Comparison of ENCODE assay signal across 1 cellular context in the genomic region with DNA sequence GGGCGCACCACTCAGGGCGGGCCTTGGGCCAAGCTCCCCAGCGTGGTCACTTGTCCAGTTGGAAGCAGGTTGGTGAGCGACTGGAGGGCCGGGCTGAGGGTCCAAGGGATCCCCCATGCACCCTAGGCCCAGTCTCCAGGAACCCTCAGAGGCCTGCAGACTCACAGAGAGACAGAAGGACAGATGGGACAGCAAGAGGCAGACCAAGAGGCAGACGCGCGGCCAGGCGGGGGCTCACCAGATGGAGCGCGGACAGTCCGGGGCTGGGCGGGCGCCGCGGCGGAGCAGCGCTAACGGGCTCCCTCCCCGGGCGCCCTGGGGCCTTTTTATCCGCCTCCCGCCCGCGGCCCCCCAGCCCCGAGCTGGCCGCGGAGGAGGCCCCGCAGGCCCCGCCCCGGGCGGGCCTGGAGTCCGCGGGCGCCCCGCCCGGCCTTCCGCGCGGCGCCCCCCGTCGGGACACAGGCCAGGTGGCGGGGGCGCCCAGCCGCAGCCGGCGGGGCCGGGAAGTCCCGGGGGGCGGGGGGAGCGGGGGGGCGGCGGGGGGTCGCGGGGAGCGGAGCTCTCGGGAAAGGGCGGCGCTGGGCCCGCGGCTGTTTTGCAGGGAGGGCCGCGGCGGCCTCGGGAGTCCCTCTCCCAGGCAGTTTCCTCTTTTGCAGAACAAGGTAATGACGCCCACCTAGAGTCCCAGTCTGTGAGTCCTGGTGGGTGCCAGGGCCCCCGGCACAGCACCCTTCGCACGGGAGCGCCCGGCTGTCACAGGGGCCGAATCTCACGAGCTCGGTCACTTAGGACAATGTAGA.
A peak's percentile ranks its signal among the peaks of the same experiment; 100 is the strongest.
TF ChIP-seq lines count a peak whose summit lies in the region.

Gene LOXL4 (minus strand): TSS at position 301 of the 800 bp plus-strand sequence. CDS start 5,175 bp downstream, outside the sequence.

TF ChIP-seq in HepG2, 621 proteins besides CTCF, POLR2A, EP300 and RAD21 (continued from another document and continues in another):
- TF ChIP-seq, protein P1, sequence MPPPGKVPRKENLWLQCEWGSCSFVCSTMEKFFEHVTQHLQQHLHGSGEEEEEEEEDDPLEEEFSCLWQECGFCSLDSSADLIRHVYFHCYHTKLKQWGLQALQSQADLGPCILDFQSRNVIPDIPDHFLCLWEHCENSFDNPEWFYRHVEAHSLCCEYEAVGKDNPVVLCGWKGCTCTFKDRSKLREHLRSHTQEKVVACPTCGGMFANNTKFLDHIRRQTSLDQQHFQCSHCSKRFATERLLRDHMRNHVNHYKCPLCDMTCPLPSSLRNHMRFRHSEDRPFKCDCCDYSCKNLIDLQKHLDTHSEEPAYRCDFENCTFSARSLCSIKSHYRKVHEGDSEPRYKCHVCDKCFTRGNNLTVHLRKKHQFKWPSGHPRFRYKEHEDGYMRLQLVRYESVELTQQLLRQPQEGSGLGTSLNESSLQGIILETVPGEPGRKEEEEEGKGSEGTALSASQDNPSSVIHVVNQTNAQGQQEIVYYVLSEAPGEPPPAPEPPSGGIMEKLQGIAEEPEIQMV (CRISPR knock-in tag; IDR thresholded peaks at IDR 0.05; ENCODE audit: low read depth), result peak; percentile 44; the same call in 1 of the 2 replicates
- TF ChIP-seq, protein P2, sequence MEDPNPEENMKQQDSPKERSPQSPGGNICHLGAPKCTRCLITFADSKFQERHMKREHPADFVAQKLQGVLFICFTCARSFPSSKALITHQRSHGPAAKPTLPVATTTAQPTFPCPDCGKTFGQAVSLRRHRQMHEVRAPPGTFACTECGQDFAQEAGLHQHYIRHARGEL (CRISPR knock-in tag; IDR thresholded peaks at IDR 0.05), result no peak
- TF ChIP-seq ARID4A (CRISPR knock-in tag; IDR thresholded peaks at IDR 0.05; ENCODE audit: borderline replicate concordance), result peak; percentile 47; the same call in 1 of the 2 replicates
- TF ChIP-seq ARNT2 (CRISPR knock-in tag; IDR thresholded peaks at IDR 0.05; ENCODE audit: low read depth), result peak; percentile 65; the same call in 1 of the 2 replicates
- TF ChIP-seq ZBTB20 (CRISPR knock-in tag; IDR thresholded peaks at IDR 0.05; ENCODE audit: borderline replicate concordance, low read depth), result no peak
- 0 out of 2 replicates have a peak, but pooled peaks have one; percentile 21 for TF ChIP-seq MIER3 (CRISPR knock-in tag; IDR thresholded peaks at IDR 0.05; ENCODE audit: borderline replicate concordance)
- TF ChIP-seq ARHGAP35 (CRISPR knock-in tag; IDR thresholded peaks at IDR 0.05; ENCODE audit: borderline replicate concordance), result 0 out of 2 replicates have a peak, but pooled peaks have one; percentile 34
- TF ChIP-seq, protein P3, sequence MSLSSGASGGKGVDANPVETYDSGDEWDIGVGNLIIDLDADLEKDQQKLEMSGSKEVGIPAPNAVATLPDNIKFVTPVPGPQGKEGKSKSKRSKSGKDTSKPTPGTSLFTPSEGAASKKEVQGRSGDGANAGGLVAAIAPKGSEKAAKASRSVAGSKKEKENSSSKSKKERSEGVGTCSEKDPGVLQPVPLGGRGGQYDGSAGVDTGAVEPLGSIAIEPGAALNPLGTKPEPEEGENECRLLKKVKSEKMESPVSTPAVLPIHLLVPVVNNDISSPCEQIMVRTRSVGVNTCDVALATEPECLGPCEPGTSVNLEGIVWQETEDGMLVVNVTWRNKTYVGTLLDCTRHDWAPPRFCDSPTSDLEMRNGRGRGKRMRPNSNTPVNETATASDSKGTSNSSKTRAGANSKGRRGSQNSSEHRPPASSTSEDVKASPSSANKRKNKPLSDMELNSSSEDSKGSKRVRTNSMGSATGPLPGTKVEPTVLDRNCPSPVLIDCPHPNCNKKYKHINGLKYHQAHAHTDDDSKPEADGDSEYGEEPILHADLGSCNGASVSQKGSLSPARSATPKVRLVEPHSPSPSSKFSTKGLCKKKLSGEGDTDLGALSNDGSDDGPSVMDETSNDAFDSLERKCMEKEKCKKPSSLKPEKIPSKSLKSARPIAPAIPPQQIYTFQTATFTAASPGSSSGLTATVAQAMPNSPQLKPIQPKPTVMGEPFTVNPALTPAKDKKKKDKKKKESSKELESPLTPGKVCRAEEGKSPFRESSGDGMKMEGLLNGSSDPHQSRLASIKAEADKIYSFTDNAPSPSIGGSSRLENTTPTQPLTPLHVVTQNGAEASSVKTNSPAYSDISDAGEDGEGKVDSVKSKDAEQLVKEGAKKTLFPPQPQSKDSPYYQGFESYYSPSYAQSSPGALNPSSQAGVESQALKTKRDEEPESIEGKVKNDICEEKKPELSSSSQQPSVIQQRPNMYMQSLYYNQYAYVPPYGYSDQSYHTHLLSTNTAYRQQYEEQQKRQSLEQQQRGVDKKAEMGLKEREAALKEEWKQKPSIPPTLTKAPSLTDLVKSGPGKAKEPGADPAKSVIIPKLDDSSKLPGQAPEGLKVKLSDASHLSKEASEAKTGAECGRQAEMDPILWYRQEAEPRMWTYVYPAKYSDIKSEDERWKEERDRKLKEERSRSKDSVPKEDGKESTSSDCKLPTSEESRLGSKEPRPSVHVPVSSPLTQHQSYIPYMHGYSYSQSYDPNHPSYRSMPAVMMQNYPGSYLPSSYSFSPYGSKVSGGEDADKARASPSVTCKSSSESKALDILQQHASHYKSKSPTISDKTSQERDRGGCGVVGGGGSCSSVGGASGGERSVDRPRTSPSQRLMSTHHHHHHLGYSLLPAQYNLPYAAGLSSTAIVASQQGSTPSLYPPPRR (CRISPR knock-in tag; IDR thresholded peaks at IDR 0.05; ENCODE audit: borderline replicate concordance), result 0 out of 2 replicates have a peak, but pooled peaks have one; percentile 34
- TF ChIP-seq ZBTB26 (CRISPR knock-in tag; IDR thresholded peaks at IDR 0.05; ENCODE audit: borderline replicate concordance), result no peak
- no peak for TF ChIP-seq ATF7 (IDR thresholded peaks at IDR 0.05)
- 0 out of 2 replicates have a peak, but pooled peaks have one; percentile 49 for TF ChIP-seq ATF7 (CRISPR knock-in tag; IDR thresholded peaks at IDR 0.05)
- TF ChIP-seq SIX1 (CRISPR knock-in tag; IDR thresholded peaks at IDR 0.05; ENCODE audit: borderline replicate concordance), result no peak
- TF ChIP-seq SOX13 (IDR thresholded peaks at IDR 0.05), result no peak
- no peak for TF ChIP-seq SOX13 (CRISPR knock-in tag; conservative IDR thresholded peaks at IDR 0.05 in 1 of 2, IDR thresholded peaks at IDR 0.05 in 1 of 2)
- TF ChIP-seq ISX (CRISPR knock-in tag; conservative IDR thresholded peaks at IDR 0.05), result no peak
- no peak for TF ChIP-seq ZBTB1 (CRISPR knock-in tag; IDR thresholded peaks at IDR 0.05; ENCODE audit: borderline replicate concordance)
- TF ChIP-seq ZNF281 (CRISPR knock-in tag; IDR thresholded peaks at IDR 0.05; ENCODE audit: borderline replicate concordance), result no peak
- TF ChIP-seq TAF1 (CRISPR knock-in tag; IDR thresholded peaks at IDR 0.05), result peak; percentile 35; the same call in 1 of the 2 replicates
- TF ChIP-seq, protein P4, sequence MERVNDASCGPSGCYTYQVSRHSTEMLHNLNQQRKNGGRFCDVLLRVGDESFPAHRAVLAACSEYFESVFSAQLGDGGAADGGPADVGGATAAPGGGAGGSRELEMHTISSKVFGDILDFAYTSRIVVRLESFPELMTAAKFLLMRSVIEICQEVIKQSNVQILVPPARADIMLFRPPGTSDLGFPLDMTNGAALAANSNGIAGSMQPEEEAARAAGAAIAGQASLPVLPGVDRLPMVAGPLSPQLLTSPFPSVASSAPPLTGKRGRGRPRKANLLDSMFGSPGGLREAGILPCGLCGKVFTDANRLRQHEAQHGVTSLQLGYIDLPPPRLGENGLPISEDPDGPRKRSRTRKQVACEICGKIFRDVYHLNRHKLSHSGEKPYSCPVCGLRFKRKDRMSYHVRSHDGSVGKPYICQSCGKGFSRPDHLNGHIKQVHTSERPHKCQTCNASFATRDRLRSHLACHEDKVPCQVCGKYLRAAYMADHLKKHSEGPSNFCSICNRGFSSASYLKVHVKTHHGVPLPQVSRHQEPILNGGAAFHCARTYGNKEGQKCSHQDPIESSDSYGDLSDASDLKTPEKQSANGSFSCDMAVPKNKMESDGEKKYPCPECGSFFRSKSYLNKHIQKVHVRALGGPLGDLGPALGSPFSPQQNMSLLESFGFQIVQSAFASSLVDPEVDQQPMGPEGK (CRISPR knock-in tag; IDR thresholded peaks at IDR 0.05), result peak; percentile 65
- no peak for TF ChIP-seq WIZ (CRISPR knock-in tag; IDR thresholded peaks at IDR 0.05)
- 0 out of 2 replicates have a peak, but pooled peaks have one; percentile 28 for TF ChIP-seq RNF2 (conservative IDR thresholded peaks at IDR 0.05; ENCODE audit: low read depth)
- TF ChIP-seq ZNF501 (CRISPR knock-in tag; IDR thresholded peaks at IDR 0.05), result peak; percentile 30; the same call in 1 of the 2 replicates
- 0 out of 2 replicates have a peak, but pooled peaks have one; percentile 7 for TF ChIP-seq ZNF274 (CRISPR knock-in tag; IDR thresholded peaks at IDR 0.05)
- 0 out of 2 replicates have a peak, but pooled peaks have one; percentile 19 for TF ChIP-seq ZNF740 (CRISPR knock-in tag; IDR thresholded peaks at IDR 0.05)
- no peak for TF ChIP-seq SP1 (IDR thresholded peaks at IDR 0.05)
- TF ChIP-seq SP1 (CRISPR knock-in tag; IDR thresholded peaks at IDR 0.05), result 0 out of 2 replicates have a peak, but pooled peaks have one; percentile 22
- TF ChIP-seq POGK (CRISPR knock-in tag; conservative IDR thresholded peaks at IDR 0.05), result 0 out of 2 replicates have a peak, but pooled peaks have one; percentile 22
- TF ChIP-seq ZBTB42 (CRISPR knock-in tag; IDR thresholded peaks at IDR 0.05), result no peak
- no peak for TF ChIP-seq ZNF333 (CRISPR knock-in tag; IDR thresholded peaks at IDR 0.05; ENCODE audit: borderline replicate concordance)
